ENCODE assay signal across 2 cellular contexts in the genomic region with DNA sequence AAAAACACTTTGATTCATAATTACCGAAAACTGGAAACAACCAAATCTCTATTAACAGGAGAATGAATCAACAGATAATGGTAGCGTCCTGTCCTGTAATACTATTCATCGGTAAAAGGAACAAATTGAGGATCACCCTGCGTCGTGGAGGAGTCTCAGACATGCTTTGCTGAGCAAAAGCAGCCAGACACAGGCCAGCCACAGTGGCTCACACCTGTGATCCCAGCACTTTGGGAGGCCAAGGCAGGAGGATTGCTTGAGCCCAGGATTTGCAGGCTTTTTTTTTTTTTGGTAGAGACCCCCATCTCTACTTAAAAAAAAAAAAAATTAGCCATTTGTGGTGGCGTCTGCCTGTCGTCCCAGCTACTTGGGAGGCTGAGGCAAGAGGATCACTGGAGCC.
TF ChIP-seq lines count a peak whose summit lies in the region.

No MANE protein-coding gene starts in this region.

TF ChIP-seq in WTC11, 78 proteins besides CTCF, POLR2A, EP300 and RAD21:
- TF ChIP-seq, protein P1, sequence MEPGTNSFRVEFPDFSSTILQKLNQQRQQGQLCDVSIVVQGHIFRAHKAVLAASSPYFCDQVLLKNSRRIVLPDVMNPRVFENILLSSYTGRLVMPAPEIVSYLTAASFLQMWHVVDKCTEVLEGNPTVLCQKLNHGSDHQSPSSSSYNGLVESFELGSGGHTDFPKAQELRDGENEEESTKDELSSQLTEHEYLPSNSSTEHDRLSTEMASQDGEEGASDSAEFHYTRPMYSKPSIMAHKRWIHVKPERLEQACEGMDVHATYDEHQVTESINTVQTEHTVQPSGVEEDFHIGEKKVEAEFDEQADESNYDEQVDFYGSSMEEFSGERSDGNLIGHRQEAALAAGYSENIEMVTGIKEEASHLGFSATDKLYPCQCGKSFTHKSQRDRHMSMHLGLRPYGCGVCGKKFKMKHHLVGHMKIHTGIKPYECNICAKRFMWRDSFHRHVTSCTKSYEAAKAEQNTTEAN (CRISPR knock-in tag; IDR thresholded peaks at IDR 0.05): no peak
- no peak for TF ChIP-seq ZNF317 (CRISPR knock-in tag; IDR thresholded peaks at IDR 0.05; ENCODE audit: borderline replicate concordance, low read depth)
- no peak for TF ChIP-seq ZNF671 (CRISPR knock-in tag; IDR thresholded peaks at IDR 0.05)
- TF ChIP-seq ETV6 (CRISPR knock-in tag; IDR thresholded peaks at IDR 0.05): no peak
- TF ChIP-seq, protein P2, sequence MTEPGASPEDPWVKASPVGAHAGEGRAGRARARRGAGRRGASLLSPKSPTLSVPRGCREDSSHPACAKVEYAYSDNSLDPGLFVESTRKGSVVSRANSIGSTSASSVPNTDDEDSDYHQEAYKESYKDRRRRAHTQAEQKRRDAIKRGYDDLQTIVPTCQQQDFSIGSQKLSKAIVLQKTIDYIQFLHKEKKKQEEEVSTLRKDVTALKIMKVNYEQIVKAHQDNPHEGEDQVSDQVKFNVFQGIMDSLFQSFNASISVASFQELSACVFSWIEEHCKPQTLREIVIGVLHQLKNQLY (CRISPR knock-in tag; IDR thresholded peaks at IDR 0.05): no peak
- TF ChIP-seq KAT7 (CRISPR knock-in tag; IDR thresholded peaks at IDR 0.05; ENCODE audit: borderline replicate concordance): no peak
- TF ChIP-seq NFE2L1 (CRISPR knock-in tag; IDR thresholded peaks at IDR 0.05): no peak
- no peak for TF ChIP-seq RELA (CRISPR knock-in tag; IDR thresholded peaks at IDR 0.05; ENCODE audit: borderline replicate concordance)
- TF ChIP-seq, protein P3, sequence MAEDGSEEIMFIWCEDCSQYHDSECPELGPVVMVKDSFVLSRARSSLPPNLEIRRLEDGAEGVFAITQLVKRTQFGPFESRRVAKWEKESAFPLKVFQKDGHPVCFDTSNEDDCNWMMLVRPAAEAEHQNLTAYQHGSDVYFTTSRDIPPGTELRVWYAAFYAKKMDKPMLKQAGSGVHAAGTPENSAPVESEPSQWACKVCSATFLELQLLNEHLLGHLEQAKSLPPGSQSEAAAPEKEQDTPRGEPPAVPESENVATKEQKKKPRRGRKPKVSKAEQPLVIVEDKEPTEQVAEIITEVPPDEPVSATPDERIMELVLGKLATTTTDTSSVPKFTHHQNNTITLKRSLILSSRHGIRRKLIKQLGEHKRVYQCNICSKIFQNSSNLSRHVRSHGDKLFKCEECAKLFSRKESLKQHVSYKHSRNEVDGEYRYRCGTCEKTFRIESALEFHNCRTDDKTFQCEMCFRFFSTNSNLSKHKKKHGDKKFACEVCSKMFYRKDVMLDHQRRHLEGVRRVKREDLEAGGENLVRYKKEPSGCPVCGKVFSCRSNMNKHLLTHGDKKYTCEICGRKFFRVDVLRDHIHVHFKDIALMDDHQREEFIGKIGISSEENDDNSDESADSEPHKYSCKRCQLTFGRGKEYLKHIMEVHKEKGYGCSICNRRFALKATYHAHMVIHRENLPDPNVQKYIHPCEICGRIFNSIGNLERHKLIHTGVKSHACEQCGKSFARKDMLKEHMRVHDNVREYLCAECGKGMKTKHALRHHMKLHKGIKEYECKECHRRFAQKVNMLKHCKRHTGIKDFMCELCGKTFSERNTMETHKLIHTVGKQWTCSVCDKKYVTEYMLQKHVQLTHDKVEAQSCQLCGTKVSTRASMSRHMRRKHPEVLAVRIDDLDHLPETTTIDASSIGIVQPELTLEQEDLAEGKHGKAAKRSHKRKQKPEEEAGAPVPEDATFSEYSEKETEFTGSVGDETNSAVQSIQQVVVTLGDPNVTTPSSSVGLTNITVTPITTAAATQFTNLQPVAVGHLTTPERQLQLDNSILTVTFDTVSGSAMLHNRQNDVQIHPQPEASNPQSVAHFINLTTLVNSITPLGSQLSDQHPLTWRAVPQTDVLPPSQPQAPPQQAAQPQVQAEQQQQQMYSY (CRISPR knock-in tag; IDR thresholded peaks at IDR 0.05): no peak
- no peak for TF ChIP-seq IRF2 (CRISPR knock-in tag; IDR thresholded peaks at IDR 0.05; ENCODE audit: borderline replicate concordance, low read depth)
- no peak for TF ChIP-seq TCF7 (CRISPR knock-in tag; IDR thresholded peaks at IDR 0.05; ENCODE audit: low read depth)
- TF ChIP-seq TEAD4 (CRISPR knock-in tag; IDR thresholded peaks at IDR 0.05): no peak
- no peak for TF ChIP-seq NFATC4 (CRISPR knock-in tag; IDR thresholded peaks at IDR 0.05)

TF ChIP-seq in H1, 55 proteins besides CTCF, POLR2A, EP300 and RAD21:
- no peak for TF ChIP-seq SIX5 (IDR thresholded peaks at IDR 0.05; ENCODE audit: low read depth, low read length)
- no peak for TF ChIP-seq POLR2AphosphoS5 (IDR thresholded peaks at IDR 0.05; ENCODE audit: low read depth, low read length)
- no peak for TF ChIP-seq FOSL1 (IDR thresholded peaks at IDR 0.05; ENCODE audit: insufficient read depth, low read depth, low read length)
- TF ChIP-seq KDM4A (IDR thresholded peaks at IDR 0.05; ENCODE audit: low read depth, low read length, severe bottlenecking): no peak
- no peak for TF ChIP-seq BACH1 (IDR thresholded peaks at IDR 0.05; ENCODE audit: low read length)
- TF ChIP-seq, protein P4, sequence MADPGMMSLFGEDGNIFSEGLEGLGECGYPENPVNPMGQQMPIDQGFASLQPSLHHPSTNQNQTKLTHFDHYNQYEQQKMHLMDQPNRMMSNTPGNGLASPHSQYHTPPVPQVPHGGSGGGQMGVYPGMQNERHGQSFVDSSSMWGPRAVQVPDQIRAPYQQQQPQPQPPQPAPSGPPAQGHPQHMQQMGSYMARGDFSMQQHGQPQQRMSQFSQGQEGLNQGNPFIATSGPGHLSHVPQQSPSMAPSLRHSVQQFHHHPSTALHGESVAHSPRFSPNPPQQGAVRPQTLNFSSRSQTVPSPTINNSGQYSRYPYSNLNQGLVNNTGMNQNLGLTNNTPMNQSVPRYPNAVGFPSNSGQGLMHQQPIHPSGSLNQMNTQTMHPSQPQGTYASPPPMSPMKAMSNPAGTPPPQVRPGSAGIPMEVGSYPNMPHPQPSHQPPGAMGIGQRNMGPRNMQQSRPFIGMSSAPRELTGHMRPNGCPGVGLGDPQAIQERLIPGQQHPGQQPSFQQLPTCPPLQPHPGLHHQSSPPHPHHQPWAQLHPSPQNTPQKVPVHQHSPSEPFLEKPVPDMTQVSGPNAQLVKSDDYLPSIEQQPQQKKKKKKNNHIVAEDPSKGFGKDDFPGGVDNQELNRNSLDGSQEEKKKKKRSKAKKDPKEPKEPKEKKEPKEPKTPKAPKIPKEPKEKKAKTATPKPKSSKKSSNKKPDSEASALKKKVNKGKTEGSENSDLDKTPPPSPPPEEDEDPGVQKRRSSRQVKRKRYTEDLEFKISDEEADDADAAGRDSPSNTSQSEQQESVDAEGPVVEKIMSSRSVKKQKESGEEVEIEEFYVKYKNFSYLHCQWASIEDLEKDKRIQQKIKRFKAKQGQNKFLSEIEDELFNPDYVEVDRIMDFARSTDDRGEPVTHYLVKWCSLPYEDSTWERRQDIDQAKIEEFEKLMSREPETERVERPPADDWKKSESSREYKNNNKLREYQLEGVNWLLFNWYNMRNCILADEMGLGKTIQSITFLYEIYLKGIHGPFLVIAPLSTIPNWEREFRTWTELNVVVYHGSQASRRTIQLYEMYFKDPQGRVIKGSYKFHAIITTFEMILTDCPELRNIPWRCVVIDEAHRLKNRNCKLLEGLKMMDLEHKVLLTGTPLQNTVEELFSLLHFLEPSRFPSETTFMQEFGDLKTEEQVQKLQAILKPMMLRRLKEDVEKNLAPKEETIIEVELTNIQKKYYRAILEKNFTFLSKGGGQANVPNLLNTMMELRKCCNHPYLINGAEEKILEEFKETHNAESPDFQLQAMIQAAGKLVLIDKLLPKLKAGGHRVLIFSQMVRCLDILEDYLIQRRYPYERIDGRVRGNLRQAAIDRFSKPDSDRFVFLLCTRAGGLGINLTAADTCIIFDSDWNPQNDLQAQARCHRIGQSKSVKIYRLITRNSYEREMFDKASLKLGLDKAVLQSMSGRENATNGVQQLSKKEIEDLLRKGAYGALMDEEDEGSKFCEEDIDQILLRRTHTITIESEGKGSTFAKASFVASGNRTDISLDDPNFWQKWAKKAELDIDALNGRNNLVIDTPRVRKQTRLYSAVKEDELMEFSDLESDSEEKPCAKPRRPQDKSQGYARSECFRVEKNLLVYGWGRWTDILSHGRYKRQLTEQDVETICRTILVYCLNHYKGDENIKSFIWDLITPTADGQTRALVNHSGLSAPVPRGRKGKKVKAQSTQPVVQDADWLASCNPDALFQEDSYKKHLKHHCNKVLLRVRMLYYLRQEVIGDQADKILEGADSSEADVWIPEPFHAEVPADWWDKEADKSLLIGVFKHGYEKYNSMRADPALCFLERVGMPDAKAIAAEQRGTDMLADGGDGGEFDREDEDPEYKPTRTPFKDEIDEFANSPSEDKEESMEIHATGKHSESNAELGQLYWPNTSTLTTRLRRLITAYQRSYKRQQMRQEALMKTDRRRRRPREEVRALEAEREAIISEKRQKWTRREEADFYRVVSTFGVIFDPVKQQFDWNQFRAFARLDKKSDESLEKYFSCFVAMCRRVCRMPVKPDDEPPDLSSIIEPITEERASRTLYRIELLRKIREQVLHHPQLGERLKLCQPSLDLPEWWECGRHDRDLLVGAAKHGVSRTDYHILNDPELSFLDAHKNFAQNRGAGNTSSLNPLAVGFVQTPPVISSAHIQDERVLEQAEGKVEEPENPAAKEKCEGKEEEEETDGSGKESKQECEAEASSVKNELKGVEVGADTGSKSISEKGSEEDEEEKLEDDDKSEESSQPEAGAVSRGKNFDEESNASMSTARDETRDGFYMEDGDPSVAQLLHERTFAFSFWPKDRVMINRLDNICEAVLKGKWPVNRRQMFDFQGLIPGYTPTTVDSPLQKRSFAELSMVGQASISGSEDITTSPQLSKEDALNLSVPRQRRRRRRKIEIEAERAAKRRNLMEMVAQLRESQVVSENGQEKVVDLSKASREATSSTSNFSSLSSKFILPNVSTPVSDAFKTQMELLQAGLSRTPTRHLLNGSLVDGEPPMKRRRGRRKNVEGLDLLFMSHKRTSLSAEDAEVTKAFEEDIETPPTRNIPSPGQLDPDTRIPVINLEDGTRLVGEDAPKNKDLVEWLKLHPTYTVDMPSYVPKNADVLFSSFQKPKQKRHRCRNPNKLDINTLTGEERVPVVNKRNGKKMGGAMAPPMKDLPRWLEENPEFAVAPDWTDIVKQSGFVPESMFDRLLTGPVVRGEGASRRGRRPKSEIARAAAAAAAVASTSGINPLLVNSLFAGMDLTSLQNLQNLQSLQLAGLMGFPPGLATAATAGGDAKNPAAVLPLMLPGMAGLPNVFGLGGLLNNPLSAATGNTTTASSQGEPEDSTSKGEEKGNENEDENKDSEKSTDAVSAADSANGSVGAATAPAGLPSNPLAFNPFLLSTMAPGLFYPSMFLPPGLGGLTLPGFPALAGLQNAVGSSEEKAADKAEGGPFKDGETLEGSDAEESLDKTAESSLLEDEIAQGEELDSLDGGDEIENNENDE (IDR thresholded peaks at IDR 0.05; ENCODE audit: insufficient replicate concordance, low read length): no peak
- TF ChIP-seq, protein P5, sequence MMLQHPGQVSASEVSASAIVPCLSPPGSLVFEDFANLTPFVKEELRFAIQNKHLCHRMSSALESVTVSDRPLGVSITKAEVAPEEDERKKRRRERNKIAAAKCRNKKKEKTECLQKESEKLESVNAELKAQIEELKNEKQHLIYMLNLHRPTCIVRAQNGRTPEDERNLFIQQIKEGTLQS (IDR thresholded peaks at IDR 0.05; ENCODE audit: insufficient read depth, low read depth, low read length): no peak
- TF ChIP-seq JUN (IDR thresholded peaks at IDR 0.05; ENCODE audit: low read depth, low read length): no peak
- TF ChIP-seq YY1 (IDR thresholded peaks at IDR 0.05; ENCODE audit: low read depth, low read length): no peak
- no peak for TF ChIP-seq ASH2L (IDR thresholded peaks at IDR 0.05; ENCODE audit: low read length)
- TF ChIP-seq TCF12 (IDR thresholded peaks at IDR 0.05; ENCODE audit: low read depth, low read length): no peak
- no peak for TF ChIP-seq JUND (IDR thresholded peaks at IDR 0.05; ENCODE audit: low read length)
- no peak for TF ChIP-seq CHD2 (IDR thresholded peaks at IDR 0.05; ENCODE audit: low read length)
- TF ChIP-seq, protein P6, sequence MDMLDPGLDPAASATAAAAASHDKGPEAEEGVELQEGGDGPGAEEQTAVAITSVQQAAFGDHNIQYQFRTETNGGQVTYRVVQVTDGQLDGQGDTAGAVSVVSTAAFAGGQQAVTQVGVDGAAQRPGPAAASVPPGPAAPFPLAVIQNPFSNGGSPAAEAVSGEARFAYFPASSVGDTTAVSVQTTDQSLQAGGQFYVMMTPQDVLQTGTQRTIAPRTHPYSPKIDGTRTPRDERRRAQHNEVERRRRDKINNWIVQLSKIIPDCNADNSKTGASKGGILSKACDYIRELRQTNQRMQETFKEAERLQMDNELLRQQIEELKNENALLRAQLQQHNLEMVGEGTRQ (IDR thresholded peaks at IDR 0.05; ENCODE audit: low read length): no peak
- TF ChIP-seq, protein P7, sequence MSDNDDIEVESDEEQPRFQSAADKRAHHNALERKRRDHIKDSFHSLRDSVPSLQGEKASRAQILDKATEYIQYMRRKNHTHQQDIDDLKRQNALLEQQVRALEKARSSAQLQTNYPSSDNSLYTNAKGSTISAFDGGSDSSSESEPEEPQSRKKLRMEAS (IDR thresholded peaks at IDR 0.05): no peak
- TF ChIP-seq KDM1A (IDR thresholded peaks at IDR 0.05; ENCODE audit: borderline replicate concordance, low read length): no peak
- no peak for TF ChIP-seq CHD1 (IDR thresholded peaks at IDR 0.05; ENCODE audit: low read depth, low read length)
- TF ChIP-seq, protein P8, sequence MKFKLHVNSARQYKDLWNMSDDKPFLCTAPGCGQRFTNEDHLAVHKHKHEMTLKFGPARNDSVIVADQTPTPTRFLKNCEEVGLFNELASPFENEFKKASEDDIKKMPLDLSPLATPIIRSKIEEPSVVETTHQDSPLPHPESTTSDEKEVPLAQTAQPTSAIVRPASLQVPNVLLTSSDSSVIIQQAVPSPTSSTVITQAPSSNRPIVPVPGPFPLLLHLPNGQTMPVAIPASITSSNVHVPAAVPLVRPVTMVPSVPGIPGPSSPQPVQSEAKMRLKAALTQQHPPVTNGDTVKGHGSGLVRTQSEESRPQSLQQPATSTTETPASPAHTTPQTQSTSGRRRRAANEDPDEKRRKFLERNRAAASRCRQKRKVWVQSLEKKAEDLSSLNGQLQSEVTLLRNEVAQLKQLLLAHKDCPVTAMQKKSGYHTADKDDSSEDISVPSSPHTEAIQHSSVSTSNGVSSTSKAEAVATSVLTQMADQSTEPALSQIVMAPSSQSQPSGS (IDR thresholded peaks at IDR 0.05; ENCODE audit: low read length): no peak
- no peak for TF ChIP-seq SUZ12 (IDR thresholded peaks at IDR 0.05; ENCODE audit: low read length)
- TF ChIP-seq RFX5 (IDR thresholded peaks at IDR 0.05; ENCODE audit: borderline replicate concordance, low read depth, low read length): no peak
